In the genomic region with DNA sequence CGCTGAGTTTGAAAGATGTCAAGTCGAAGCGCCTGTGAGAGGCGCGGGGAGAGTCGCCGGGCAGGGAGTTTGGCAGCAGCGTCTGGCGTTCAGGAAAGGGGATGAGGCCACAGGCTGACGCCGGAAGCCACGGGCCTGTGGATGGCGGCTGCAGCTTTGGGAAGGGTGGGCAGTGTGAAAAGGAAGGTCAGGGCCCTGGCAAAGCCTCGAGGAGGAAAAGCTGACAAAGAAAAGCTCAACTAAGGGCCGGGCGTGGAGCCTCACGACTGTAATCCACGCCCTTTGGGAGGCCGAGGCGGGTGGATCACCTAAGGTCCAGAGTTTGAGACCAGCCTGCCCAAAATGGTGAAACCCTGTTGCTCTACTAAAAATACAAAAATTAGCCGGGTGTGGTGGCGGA, we compare ENCODE assay signal across 16 cellular contexts. TPM values are rescaled to one million over a fixed set of nuclear protein-coding genes. Genes with fewer than 3 reads are reported as not detected.
DNase-seq lines count a peak whose midpoint lies in the region; ATAC-seq and TF ChIP-seq lines count a peak whose summit lies in the region.
"Had no signal": no experiment of that assay in that cellular context is flagged by ENCODE, and none has a peak within 500 bp of the region (broad histone marks: within the 10 kb centered on the region; RNA-seq: fewer than 3 reads in every experiment).

No MANE protein-coding gene starts in this region.

- no TSS peak for BruUV-seq in PC-9 (replicated peaks; lab: Mats Ljungman, UMichigan)

- H3K27me3 Mint-ChIP-seq in endothelial cell (ENCODE audit: unreplicated experiment): peaks cover 8% of the 10 kb centered on the region
- peaks cover 13% of the 10 kb centered on the region for H3K27me3 Mint-ChIP-seq in CD4-positive, alpha-beta T cell

- POLR2A ChIA-PET in CD4-positive, alpha-beta T cell (lab: Charles Lee): no interaction called here
- POLR2A ChIA-PET in PC-9 (lab: Charles Lee; ENCODE audit: unreplicated experiment): no interaction called here

- no peaks in the 10 kb centered on the region for H3K36me3 Mint-ChIP-seq in endothelial cell (ENCODE audit: low read depth, unreplicated experiment)
- H3K36me3 Mint-ChIP-seq in CD4-positive, alpha-beta T cell (ENCODE audit: low read depth): no peaks in the 10 kb centered on the region

- no peaks in the 10 kb centered on the region for H4K20me1 ChIP-seq in PC-9 (ENCODE audit: insufficient read depth)

- no peaks in the 10 kb centered on the region for H3K9me3 Mint-ChIP-seq in endothelial cell (ENCODE audit: unreplicated experiment)
- no peaks in the 10 kb centered on the region for H3K9me3 Mint-ChIP-seq in CD4-positive, alpha-beta T cell

- no peaks in the 10 kb centered on the region for H3K36me3 ChIP-seq in PC-9 (ENCODE audit: low read depth)
- H3K36me3 ChIP-seq: BE2C had no signal

- no peak overlapping the region for H3K27ac Mint-ChIP-seq in endothelial cell (ENCODE audit: unreplicated experiment)
- no peak overlapping the region for H3K27ac Mint-ChIP-seq in CD4-positive, alpha-beta T cell
- H3K27ac Mint-ChIP-seq: CD4-positive, CD25-positive, alpha-beta regulatory T cell had no signal

- TF ChIP-seq CTCF in endothelial cell (IDR thresholded peaks at IDR 0.05; ENCODE audit: unreplicated experiment) (no peak), PC-9 (conservative IDR thresholded peaks at IDR 0.05) (no peak)
- no peak for TF ChIP-seq CTCF in CD4-positive, alpha-beta T cell (IDR thresholded peaks at IDR 0.05)

- H3K27me3 ChIP-seq in CD4-positive, alpha-beta T cell (ENCODE audit: control insufficient read depth, insufficient read depth, low read length): no peaks in the 10 kb centered on the region
- no peaks in the 10 kb centered on the region for H3K27me3 ChIP-seq in PC-9 (ENCODE audit: insufficient read depth, low read depth)
- H3K27me3 ChIP-seq: BE2C had no signal

- CTCF ChIA-PET in CD4-positive, alpha-beta T cell (lab: Charles Lee): no interaction called here
- CTCF ChIA-PET in PC-9 (lab: Charles Lee): no interaction called here

- H3K9me3 ChIP-seq in CD4-positive, alpha-beta T cell (ENCODE audit: control insufficient read depth, low read length): no peaks in the 10 kb centered on the region
- no peaks in the 10 kb centered on the region for H3K9me3 ChIP-seq in PC-9 (ENCODE audit: insufficient read depth, low read depth)
- H3K9me3 ChIP-seq: BE2C, Caco-2 had no signal

- intact Hi-C loops in CD4-positive, alpha-beta T cell (cut with DNase I, micrococcal nuclease): no loop called here
- intact Hi-C loops in PC-9 (cut with micrococcal nuclease; ENCODE audit: unreplicated experiment): no loop called here

- no peaks in the 10 kb centered on the region for H3K4me1 Mint-ChIP-seq in endothelial cell (ENCODE audit: unreplicated experiment)
- no peaks in the 10 kb centered on the region for H3K4me1 Mint-ChIP-seq in CD4-positive, alpha-beta T cell (ENCODE audit: low read depth)
- H3K4me1 Mint-ChIP-seq: CD4-positive, CD25-positive, alpha-beta regulatory T cell had no signal

- H3K4me1 ChIP-seq in PC-9 (replicated peaks; ENCODE audit: insufficient read depth): no peaks in the 10 kb centered on the region
- H3K4me1 ChIP-seq: BE2C, Caco-2 had no signal

- H3K27ac ChIP-seq in CD4-positive, alpha-beta T cell (ENCODE audit: low read depth, low read length): no peak overlapping the region
- H3K27ac ChIP-seq in PC-9: no peak overlapping the region
- H3K27ac ChIP-seq: HL-60 had no signal

- H3K4me3 Mint-ChIP-seq in endothelial cell (ENCODE audit: unreplicated experiment): peak overlapping the region; percentile 51
- no peak overlapping the region for H3K4me3 Mint-ChIP-seq in CD4-positive, alpha-beta T cell
- H3K4me3 Mint-ChIP-seq: CD4-positive, CD25-positive, alpha-beta regulatory T cell had no signal

- no peaks in the 10 kb centered on the region for H3K79me2 ChIP-seq in PC-9 (ENCODE audit: low read depth)

- no peak overlapping the region for H2AFZ ChIP-seq in PC-9

- H3K4me3 ChIP-seq in PC-9: no peak overlapping the region
- H3K4me3 ChIP-seq: K562 had no signal

- H3K4me2 ChIP-seq in PC-9: no peak overlapping the region

- no peaks in the 10 kb centered on the region for H3F3A ChIP-seq in PC-9 (ENCODE audit: insufficient read depth, low read depth)

- ATAC-seq in CD4-positive, alpha-beta T cell (ENCODE audit: poor library complexity): no peak
- ATAC-seq: K562 had no signal

- H3K9me2 ChIP-seq in PC-9 (ENCODE audit: insufficient read depth): no peaks in the 10 kb centered on the region

- DNase-seq in UCSD-AML1 (lab: John Stamatoyannopoulos, UW; ENCODE audit: unreplicated experiment) (peak; percentile 19), endothelial cell (ENCODE audit: low spot score) (no peak), mesenteric fat pad (ENCODE audit: low spot score) (peak; percentile 59), T1000 (lab: John Stamatoyannopoulos, UW) (no peak), NCI-H526 treated with DMSO at 0.1 percent for 48 hours (lab: John Stamatoyannopoulos, UW) (no peak), PC-9 (no peak)
- no peak for DNase-seq in CD4-positive, alpha-beta T cell
- DNase-seq: ACHN; BE2C; C1 segment of cervical spinal cord; Caco-2; CD4-positive, CD25-positive, alpha-beta regulatory T cell; GDM1; HCEC 1CT had no signal

RNA-seq across cellular contexts. Expression of a gene that starts 25.2 kb away (rescaled TPM):
- 9.6 TPM for total RNA-seq in endothelial cell (ENCODE audit: unreplicated experiment)
- 20.8 TPM for total RNA-seq in mesenteric fat pad
- total RNA-seq in CD4-positive, alpha-beta T cell: 10 to 100 TPM; 14.5 to 16.8 TPM
- 34.5 and 40.7 TPM in 2 replicates for total RNA-seq in PC-9 (2021)

RNA-seq across cellular contexts. Expression of a gene that starts 54.1 kb away (rescaled TPM):
- total RNA-seq in endothelial cell (ENCODE audit: unreplicated experiment) (381 TPM), mesenteric fat pad (284 TPM), PC-9 (2021) (291 and 376 TPM in 2 replicates)
- 100 to 1,000 TPM; 415 TPM for total RNA-seq in CD4-positive, alpha-beta T cell

Comparison
In these comparisons a context has a peak if more than half of its experiments do, and no peak if none do; other contexts are left out.
1. DNase-seq: peak in UCSD-AML1 (single experiment) and mesenteric fat pad (single experiment); none in endothelial cell (single experiment), CD4-positive, alpha-beta T cell (0 of 10), T1000 (single experiment), NCI-H526 treated with DMSO at 0.1 percent for 48 hours (single experiment) and PC-9 (0 of 2).